ENCODE assay signal across 20 cellular contexts in the genomic region with DNA sequence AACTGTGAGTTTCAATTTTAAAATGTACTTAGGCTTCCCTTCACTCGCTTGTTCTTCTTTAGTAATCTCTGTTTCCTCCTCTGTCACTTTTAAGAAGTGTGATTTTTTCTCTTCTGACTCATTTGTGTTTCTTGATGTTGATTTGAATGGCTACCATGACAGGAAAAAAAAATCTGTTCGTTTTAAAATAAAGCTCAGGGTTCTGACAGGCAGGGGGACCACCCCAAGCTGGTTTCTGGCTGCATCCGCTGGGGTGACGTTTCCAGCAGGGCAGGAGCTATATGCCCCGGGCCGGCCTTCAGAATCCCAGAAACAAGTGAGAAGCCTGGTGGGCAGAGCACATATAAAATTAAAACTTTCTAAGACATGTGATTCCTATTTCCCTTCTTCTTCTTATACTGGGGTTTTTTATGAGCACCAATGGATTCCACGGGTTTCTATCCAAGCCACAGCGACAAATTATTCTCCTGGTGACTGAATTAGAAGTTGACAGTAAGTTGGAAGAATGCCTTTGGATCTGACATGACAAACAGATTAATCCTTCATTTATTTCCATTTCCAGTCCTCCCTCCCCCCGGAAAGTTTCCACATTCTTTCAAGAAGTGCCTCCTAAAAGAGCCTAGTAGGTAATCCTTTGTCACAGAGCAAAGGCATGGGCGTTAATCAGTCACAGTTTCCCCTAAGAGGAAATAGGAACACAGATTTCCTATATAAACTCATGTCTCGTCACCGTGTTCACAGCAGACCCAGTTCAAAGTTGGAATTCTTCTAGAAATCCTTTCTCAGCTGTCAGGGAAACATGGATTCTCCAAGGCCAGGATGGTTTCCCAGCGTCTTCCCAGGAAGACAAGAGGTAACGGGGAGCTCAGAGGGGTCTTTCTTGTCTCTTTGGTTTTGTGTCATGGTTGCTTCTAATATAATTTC.
DNase-seq lines count a peak whose midpoint lies in the region; ATAC-seq, FAIRE-seq and TF ChIP-seq lines count a peak whose summit lies in the region.
"Had no signal": no experiment of that assay in that cellular context is flagged by ENCODE, and none has a peak within 500 bp of the region (broad histone marks: within the 10 kb centered on the region; RNA-seq: fewer than 3 reads in every experiment).

No MANE protein-coding gene starts in this region.

- ATAC-seq in Right ventricle myocardium inferior (peak; percentile 26), left cardiac atrium (no peak), natural killer cell (no peak)
- no peak for ATAC-seq in activated CD8-positive, alpha-beta memory T cell treated with anti-CD3 and anti-CD28 coated beads, Interleukin-2, amount 10 ng/mL, durations not matched to agents 7 days and 5 days
- ATAC-seq: body of pancreas, HCT116 had no signal

- TSS peak; percentile 1 for BruUV-seq in endothelial cell of umbilical vein (replicated peaks; lab: Mats Ljungman, UMichigan)

- peak; percentile 68 for TF ChIP-seq POLR2A in endothelial cell of umbilical vein (IDR thresholded peaks at IDR 0.05; ENCODE audit: low read depth, low read length)

- FAIRE-seq in endothelial cell of umbilical vein (lab: Jason Lieb, UNC) = peak; percentile 4
- FAIRE-seq: D721Med, urothelium cell line had no signal

- peaks cover 69% of the 10 kb centered on the region for H3K4me1 ChIP-seq in endothelial cell of umbilical vein (ENCODE audit: control insufficient read depth, extremely low read depth, insufficient read depth, low read length)

- H3K79me2 ChIP-seq in endothelial cell of umbilical vein (ENCODE audit: control insufficient read depth, insufficient read depth, low read length) = peaks cover 31% of the 10 kb centered on the region

- POLR2A ChIA-PET in endothelial cell of umbilical vein (lab: Charles Lee) = interaction anchor here (1.3 kb wide), 1 partner anchor 10 kb away, joined by 3 read pairs; no protein-coding TSS in a partner anchor

- H3K36me3 Mint-ChIP-seq in natural killer cell = no peaks in the 10 kb centered on the region
- no peaks in the 10 kb centered on the region for H3K36me3 Mint-ChIP-seq in activated CD8-positive, alpha-beta memory T cell treated with anti-CD3 and anti-CD28 coated beads, Interleukin-2, amount 10 ng/mL, durations not matched to agents 7 days and 5 days
- H3K36me3 Mint-ChIP-seq: memory B cell had no signal

- DNase-seq in Right ventricle myocardium inferior (ENCODE audit: missing footprints) (no peak), left cardiac atrium (no peak), endothelial cell of umbilical vein (ENCODE audit: low read depth, low spot score) (peak; percentile 77), natural killer cell (no peak), MG63 (no peak), NCI-H1092 (lab: John Stamatoyannopoulos, UW) (no peak)
- DNase-seq in activated effector memory CD4-positive, alpha-beta T cell treated with anti-CD3 and anti-CD28 coated beads, Interleukin-2, amount 50 U/mL, for 16 hours = no peak
- DNase-seq in activated CD8-positive, alpha-beta memory T cell treated with anti-CD3 and anti-CD28 coated beads, Interleukin-2, amount 10 ng/mL, durations not matched to agents 7 days and 5 days = no peak
- DNase-seq: activated CD4-positive, alpha-beta T cell treated with anti-CD3 and anti-CD28 coated beads, Interleukin-2, amount 50 U/mL, for 4 hours; body of pancreas; effector CD4-positive, alpha-beta T cell; GF-D8; MM.1S; NCI-H526 treated with DMSO at 0.1 percent for 48 hours; OCI-M1 had no signal

- dilution Hi-C loops in endothelial cell of umbilical vein (cut with MboI; ENCODE audit: extremely low pct_ligation_motif_present, low sequenced_read_pairs) = no loop called here

- no peaks in the 10 kb centered on the region for H3K27me3 Mint-ChIP-seq in natural killer cell (ENCODE audit: low read depth in 2 of 2)
- peaks cover 8% of the 10 kb centered on the region for H3K27me3 Mint-ChIP-seq in activated CD8-positive, alpha-beta memory T cell treated with anti-CD3 and anti-CD28 coated beads, Interleukin-2, amount 10 ng/mL, durations not matched to agents 7 days and 5 days

- peak overlapping the region; percentile 50 to 53 for H3K27ac Mint-ChIP-seq in natural killer cell
- no peak overlapping the region for H3K27ac Mint-ChIP-seq in activated CD8-positive, alpha-beta memory T cell treated with anti-CD3 and anti-CD28 coated beads, Interleukin-2, amount 10 ng/mL, durations not matched to agents 7 days and 5 days
- H3K27ac Mint-ChIP-seq: memory B cell had no signal

- H2AFZ ChIP-seq in endothelial cell of umbilical vein (ENCODE audit: low read depth, low read length) = no peak overlapping the region

- H3K36me3 ChIP-seq in endothelial cell of umbilical vein (ENCODE audit: control insufficient read depth in 2 of 2, extremely low read depth in 1 of 2, insufficient read depth in 2 of 2, low read length in 2 of 2) = no peaks in the 10 kb centered on the region
- H3K36me3 ChIP-seq in MG63 = no peaks in the 10 kb centered on the region
- H3K36me3 ChIP-seq: neutrophil had no signal

- H3K9me3 Mint-ChIP-seq in natural killer cell = no peaks in the 10 kb centered on the region
- no peaks in the 10 kb centered on the region for H3K9me3 Mint-ChIP-seq in activated CD8-positive, alpha-beta memory T cell treated with anti-CD3 and anti-CD28 coated beads, Interleukin-2, amount 10 ng/mL, durations not matched to agents 7 days and 5 days (ENCODE audit: low read depth)

- H3K4me1 Mint-ChIP-seq in natural killer cell = peaks cover 20 to 28% of the 10 kb centered on the region in 2 donors
- H3K4me1 Mint-ChIP-seq in activated CD8-positive, alpha-beta memory T cell treated with anti-CD3 and anti-CD28 coated beads, Interleukin-2, amount 10 ng/mL, durations not matched to agents 7 days and 5 days = peaks cover 24% of the 10 kb centered on the region

- H3K4me3 ChIP-seq in endothelial cell of umbilical vein (replicated peaks in 1 of 3; ENCODE audit: insufficient read depth in 1 of 3, low read depth in 1 of 3, low read length in 3 of 3) (peak overlapping the region; percentile 33 to 83 (median 56)), MG63 (no peak overlapping the region)
- H3K4me3 ChIP-seq: body of pancreas had no signal

- peak overlapping the region; percentile 93 for H3K4me2 ChIP-seq in endothelial cell of umbilical vein (ENCODE audit: insufficient read depth, low read length)

- H3K9me3 ChIP-seq in endothelial cell of umbilical vein (replicated peaks; ENCODE audit: control insufficient read depth, insufficient read depth, low read length) (no peaks in the 10 kb centered on the region), MG63 (no peaks in the 10 kb centered on the region)
- H3K9me3 ChIP-seq: body of pancreas, neutrophil had no signal

- H4K20me1 ChIP-seq in endothelial cell of umbilical vein (replicated peaks; ENCODE audit: control insufficient read depth, extremely low read depth, insufficient read depth, low read length) = no peaks in the 10 kb centered on the region

- TF ChIP-seq CTCF in endothelial cell of umbilical vein (IDR thresholded peaks at IDR 0.05; ENCODE audit: extremely low read depth in 1 of 2, insufficient read depth in 1 of 2, low read depth in 1 of 2, low read length in 2 of 2) = no peak
- no peak for TF ChIP-seq CTCF in natural killer cell (IDR thresholded peaks at IDR 0.05)

- CTCF ChIA-PET in endothelial cell of umbilical vein (lab: Charles Lee) = interaction anchor here (0.7 to 7.7 kb wide), 8 partner anchors 9 to 82 kb away, joined by 3 to 73 read pairs (median 4); partner anchors contain the start of gene PTPRE
- CTCF ChIA-PET in activated CD8-positive, alpha-beta memory T cell treated with anti-CD3 and anti-CD28 coated beads, Interleukin-2, amount 10 ng/mL, durations not matched to agents 7 days and 5 days (lab: Charles Lee) = no interaction called here

- H3K27ac ChIP-seq in endothelial cell of umbilical vein (ENCODE audit: insufficient read depth, low read depth, low read length) = peak overlapping the region; percentile 94

- no peak overlapping the region for H3K4me3 Mint-ChIP-seq in natural killer cell
- H3K4me3 Mint-ChIP-seq in activated CD8-positive, alpha-beta memory T cell treated with anti-CD3 and anti-CD28 coated beads, Interleukin-2, amount 10 ng/mL, durations not matched to agents 7 days and 5 days = no peak overlapping the region
- H3K4me3 Mint-ChIP-seq: memory B cell had no signal

- H3K9me1 ChIP-seq in endothelial cell of umbilical vein (replicated peaks; ENCODE audit: control insufficient read depth, extremely low read depth, insufficient read depth, low read length) = no peaks in the 10 kb centered on the region

- intact Hi-C loops in Right ventricle myocardium inferior (cut with DNase I) = no loop called here
- intact Hi-C loops in left cardiac atrium (cut with DNase I) = no loop called here
- intact Hi-C loops in endothelial cell of umbilical vein (cut with micrococcal nuclease) = loop anchor here (1.0 kb wide), 3 partner anchors 10 to 79 kb away; no protein-coding TSS in a partner anchor
- intact Hi-C loops in natural killer cell (cut with micrococcal nuclease) = no loop called here

- no peaks in the 10 kb centered on the region for H3K27me3 ChIP-seq in endothelial cell of umbilical vein (ENCODE audit: control insufficient read depth in 2 of 2, insufficient read depth in 2 of 2, low read length in 2 of 2)
- H3K27me3 ChIP-seq in MG63 = no peaks in the 10 kb centered on the region
- H3K27me3 ChIP-seq: body of pancreas, neutrophil had no signal

- peak overlapping the region; percentile 90 for H3K9ac ChIP-seq in endothelial cell of umbilical vein (replicated peaks; ENCODE audit: extremely low read depth, insufficient read depth, low read length)

TF ChIP-seq in endothelial cell of umbilical vein, 7 proteins besides CTCF, POLR2A, EP300 and RAD21:
- TF ChIP-seq, protein P1, sequence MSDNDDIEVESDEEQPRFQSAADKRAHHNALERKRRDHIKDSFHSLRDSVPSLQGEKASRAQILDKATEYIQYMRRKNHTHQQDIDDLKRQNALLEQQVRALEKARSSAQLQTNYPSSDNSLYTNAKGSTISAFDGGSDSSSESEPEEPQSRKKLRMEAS (IDR thresholded peaks at IDR 0.05; ENCODE audit: insufficient read depth, insufficient read length) = no peak
- peak; percentile 33 for TF ChIP-seq FOS (IDR thresholded peaks at IDR 0.05; ENCODE audit: borderline replicate concordance, insufficient read depth, low read length)
- peak; percentile 56 for TF ChIP-seq POLR2AphosphoS5 (IDR thresholded peaks at IDR 0.05; ENCODE audit: insufficient read depth, low read depth, low read length)
TF ChIP-seq in endothelial cell of umbilical vein: peak in this region for 2.
